In the genomic region with DNA sequence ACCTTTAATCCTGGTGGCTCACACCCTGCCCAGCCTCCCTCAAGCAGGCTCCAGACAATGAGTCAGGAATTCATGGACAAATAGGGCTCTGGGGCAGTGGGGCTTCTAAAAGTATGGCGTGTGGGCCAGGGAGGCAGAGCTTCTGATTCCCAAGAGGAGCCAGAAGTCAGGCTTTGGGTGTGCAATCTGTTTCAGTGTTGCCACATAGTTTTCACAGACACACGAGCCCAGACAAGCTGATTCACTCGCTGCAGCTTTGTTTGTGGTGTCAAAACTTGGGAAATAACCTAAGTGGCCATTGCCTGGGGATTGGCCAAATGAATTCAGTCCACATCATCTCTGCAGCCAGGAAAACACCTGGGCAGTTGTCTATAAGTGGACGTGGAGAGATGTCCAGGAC, we compare ENCODE assay signal across 11 cellular contexts. TPM values are rescaled to one million over a fixed set of nuclear protein-coding genes. Genes with fewer than 3 reads are reported as not detected.
DNase-seq lines count a peak whose midpoint lies in the region; ATAC-seq and TF ChIP-seq lines count a peak whose summit lies in the region.
"Had no signal": no experiment of that assay in that cellular context is flagged by ENCODE, and none has a peak within 500 bp of the region (broad histone marks: within the 10 kb centered on the region; RNA-seq: fewer than 3 reads in every experiment).

No MANE protein-coding gene starts in this region.

- no peak overlapping the region for H3K4me3 Mint-ChIP-seq in activated T-helper 1 cell treated with anti-CD3 and anti-CD28 coated beads, Interleukin-12 subunit alpha, Interleukin-12 subunit beta, Interleukin-2, Interleukin-4 antibody, amounts not matched to agents 30 ng/mL and 10 ng/mL and 1 ng/mL, durations not matched to agents 14 hours and 24 hours and 36 hours
- H3K4me3 Mint-ChIP-seq in stimulated activated effector memory CD8-positive, alpha-beta T cell treated with anti-CD3 and anti-CD28 coated beads, Interleukin-12 subunit alpha, Interleukin-12 subunit beta, amount 100 ng/mL, for 72 hours: no peak overlapping the region
- no peak overlapping the region for H3K4me3 Mint-ChIP-seq in CD8-positive, alpha-beta T cell
- H3K4me3 Mint-ChIP-seq: activated CD4-positive, alpha-beta T cell treated with anti-CD3 and anti-CD28 coated beads, Interleukin-2, amount 10 ng/mL, durations not matched to agents 7 days and 5 days had no signal

- no peaks in the 10 kb centered on the region for H3K27me3 ChIP-seq in right atrium auricular region
- H3K27me3 ChIP-seq in CD8-positive, alpha-beta T cell (ENCODE audit: insufficient read depth, low read length): no peaks in the 10 kb centered on the region
- H3K27me3 ChIP-seq: heart right ventricle had no signal

- no peak overlapping the region for H3K4me3 ChIP-seq in HEK293 (ENCODE audit: low read depth, low read length)
- no peak overlapping the region for H3K4me3 ChIP-seq in right atrium auricular region
- H3K4me3 ChIP-seq in CD8-positive, alpha-beta T cell (ENCODE audit: low read depth, low read length): no peak overlapping the region
- H3K4me3 ChIP-seq: heart right ventricle had no signal

- H3K27ac Mint-ChIP-seq in activated T-helper 1 cell treated with anti-CD3 and anti-CD28 coated beads, Interleukin-12 subunit alpha, Interleukin-12 subunit beta, Interleukin-2, Interleukin-4 antibody, amounts not matched to agents 30 ng/mL and 10 ng/mL and 1 ng/mL, durations not matched to agents 14 hours and 24 hours and 36 hours: peak overlapping the region; percentile 34
- H3K27ac Mint-ChIP-seq in stimulated activated effector memory CD8-positive, alpha-beta T cell treated with anti-CD3 and anti-CD28 coated beads, Interleukin-12 subunit alpha, Interleukin-12 subunit beta, amount 100 ng/mL, for 72 hours: peak overlapping the region; percentile 20
- no peak overlapping the region for H3K27ac Mint-ChIP-seq in CD8-positive, alpha-beta T cell
- H3K27ac Mint-ChIP-seq: activated CD4-positive, alpha-beta T cell treated with anti-CD3 and anti-CD28 coated beads, Interleukin-2, amount 10 ng/mL, durations not matched to agents 7 days and 5 days had no signal

- H3K4me1 Mint-ChIP-seq in activated T-helper 1 cell treated with anti-CD3 and anti-CD28 coated beads, Interleukin-12 subunit alpha, Interleukin-12 subunit beta, Interleukin-2, Interleukin-4 antibody, amounts not matched to agents 30 ng/mL and 10 ng/mL and 1 ng/mL, durations not matched to agents 14 hours and 24 hours and 36 hours (ENCODE audit: low read depth): peaks cover 57% of the 10 kb centered on the region
- H3K4me1 Mint-ChIP-seq in stimulated activated effector memory CD8-positive, alpha-beta T cell treated with anti-CD3 and anti-CD28 coated beads, Interleukin-12 subunit alpha, Interleukin-12 subunit beta, amount 100 ng/mL, for 72 hours: peaks cover 67% of the 10 kb centered on the region
- peaks cover 49% of the 10 kb centered on the region for H3K4me1 Mint-ChIP-seq in CD8-positive, alpha-beta T cell (ENCODE audit: low read depth)

- ATAC-seq in stimulated activated effector memory CD8-positive, alpha-beta T cell treated with anti-CD3 and anti-CD28 coated beads, Interleukin-12 subunit alpha, Interleukin-12 subunit beta, amount 100 ng/mL, for 72 hours: no peak
- ATAC-seq in CD8-positive, alpha-beta T cell: no peak
- no peak for ATAC-seq in GM21447 (IDR thresholded peaks at IDR 0.05; ENCODE audit: unreplicated experiment)

- intact Hi-C loops in activated T-helper 1 cell treated with anti-CD3 and anti-CD28 coated beads, Interleukin-12 subunit alpha, Interleukin-12 subunit beta, Interleukin-2, Interleukin-4 antibody, amounts not matched to agents 30 ng/mL and 10 ng/mL and 1 ng/mL, durations not matched to agents 14 hours and 24 hours and 36 hours (cut with micrococcal nuclease): no loop called here
- intact Hi-C loops in CD8-positive, alpha-beta T cell (cut with DNase I, micrococcal nuclease): no loop called here

- DNase-seq in activated T-helper 1 cell treated with anti-CD3 and anti-CD28 coated beads, Interleukin-12 subunit alpha, Interleukin-12 subunit beta, Interleukin-2, Interleukin-4 antibody, amounts not matched to agents 30 ng/mL and 10 ng/mL and 1 ng/mL, durations not matched to agents 14 hours and 24 hours and 36 hours (ENCODE audit: low spot score): no peak
- DNase-seq in right atrium auricular region (ENCODE audit: low spot score): peak; percentile 90
- no peak for DNase-seq in stimulated activated effector memory CD8-positive, alpha-beta T cell treated with anti-CD3 and anti-CD28 coated beads, Interleukin-12 subunit alpha, Interleukin-12 subunit beta, amount 100 ng/mL, for 72 hours (ENCODE audit: low spot score in 2 of 2)
- no peak for DNase-seq in CD8-positive, alpha-beta T cell
- DNase-seq in activated T-cell treated with anti-CD3 and anti-CD28 coated beads, Interleukin-2, amount 50 U/mL, for 48 hours: no peak
- DNase-seq in NCI-H526 (lab: John Stamatoyannopoulos, UW): no peak
- DNase-seq: activated CD4-positive, alpha-beta T cell treated with anti-CD3 and anti-CD28 coated beads, Interleukin-2, amount 10 ng/mL, durations not matched to agents 7 days and 5 days; heart right ventricle; Kasumi-1 had no signal

- TF ChIP-seq CTCF in HEK293 (tag by site-specific recombination; IDR thresholded peaks at IDR 0.05) (no peak), right atrium auricular region (IDR thresholded peaks at IDR 0.05) (no peak)
- TF ChIP-seq CTCF in CD8-positive, alpha-beta T cell (IDR thresholded peaks at IDR 0.05): no peak

- no peaks in the 10 kb centered on the region for H3K27me3 Mint-ChIP-seq in activated T-helper 1 cell treated with anti-CD3 and anti-CD28 coated beads, Interleukin-12 subunit alpha, Interleukin-12 subunit beta, Interleukin-2, Interleukin-4 antibody, amounts not matched to agents 30 ng/mL and 10 ng/mL and 1 ng/mL, durations not matched to agents 14 hours and 24 hours and 36 hours (ENCODE audit: insufficient read depth)
- H3K27me3 Mint-ChIP-seq in CD8-positive, alpha-beta T cell (ENCODE audit: low read depth): no peaks in the 10 kb centered on the region
- H3K27me3 Mint-ChIP-seq: activated CD4-positive, alpha-beta T cell treated with anti-CD3 and anti-CD28 coated beads, Interleukin-2, amount 10 ng/mL, durations not matched to agents 7 days and 5 days had no signal

- no peaks in the 10 kb centered on the region for H3K9me3 ChIP-seq in HEK293 (ENCODE audit: control insufficient read depth, insufficient read depth, low read depth, low read length)
- H3K9me3 ChIP-seq in right atrium auricular region: no peaks in the 10 kb centered on the region
- no peaks in the 10 kb centered on the region for H3K9me3 ChIP-seq in CD8-positive, alpha-beta T cell (ENCODE audit: low read length)
- H3K9me3 ChIP-seq: heart right ventricle had no signal

- H3K9me3 Mint-ChIP-seq in activated T-helper 1 cell treated with anti-CD3 and anti-CD28 coated beads, Interleukin-12 subunit alpha, Interleukin-12 subunit beta, Interleukin-2, Interleukin-4 antibody, amounts not matched to agents 30 ng/mL and 10 ng/mL and 1 ng/mL, durations not matched to agents 14 hours and 24 hours and 36 hours: no peaks in the 10 kb centered on the region
- H3K9me3 Mint-ChIP-seq in stimulated activated effector memory CD8-positive, alpha-beta T cell treated with anti-CD3 and anti-CD28 coated beads, Interleukin-12 subunit alpha, Interleukin-12 subunit beta, amount 100 ng/mL, for 72 hours: no peaks in the 10 kb centered on the region
- no peaks in the 10 kb centered on the region for H3K9me3 Mint-ChIP-seq in CD8-positive, alpha-beta T cell
- H3K9me3 Mint-ChIP-seq: activated CD4-positive, alpha-beta T cell treated with anti-CD3 and anti-CD28 coated beads, Interleukin-2, amount 10 ng/mL, durations not matched to agents 7 days and 5 days had no signal

- CTCF ChIA-PET in HEK293 (lab: Yijun Ruan, JAX): interaction anchor here (0.6 to 1.2 kb wide), 5 partner anchors 8 to 326 kb away, joined by 3 to 9 read pairs (median 3); a partner anchor contains a TSS
- CTCF ChIA-PET in CD8-positive, alpha-beta T cell (lab: Charles Lee): interaction anchor here (0.7 kb wide), 1 partner anchor 22 kb away, joined by 3 read pairs; no protein-coding TSS in a partner anchor

- H3K27ac ChIP-seq in HEK293 (ENCODE audit: extremely low read depth, low read depth, low read length) (no peak overlapping the region), right atrium auricular region (peak overlapping the region; percentile 8 to 67)
- no peak overlapping the region for H3K27ac ChIP-seq in CD8-positive, alpha-beta T cell (ENCODE audit: low read depth, low read length)

- H3K4me1 ChIP-seq in HEK293 (ENCODE audit: control insufficient read depth, insufficient read depth, low read length): no peaks in the 10 kb centered on the region
- H3K4me1 ChIP-seq in right atrium auricular region: peaks cover 0 to 59% of the 10 kb centered on the region in 2 donors
- peaks cover 31% of the 10 kb centered on the region for H3K4me1 ChIP-seq in CD8-positive, alpha-beta T cell (ENCODE audit: insufficient read depth, low read length)

- POLR2A ChIA-PET in HEK293 (lab: Yijun Ruan, JAX): interaction anchor here (1.8 kb wide), 1 partner anchor 9 kb away, joined by 9 read pairs; a partner anchor contains a TSS
- POLR2A ChIA-PET in CD8-positive, alpha-beta T cell (lab: Charles Lee): interaction anchor here (1.6 kb wide), 1 partner anchor 10 kb away, joined by 4 read pairs; a partner anchor contains a TSS

- H3K36me3 ChIP-seq in HEK293 (ENCODE audit: control insufficient read depth in 2 of 2, insufficient read depth in 1 of 2, low read length in 2 of 2) (peaks cover 3 to 78% of the 10 kb centered on the region in 2 experiments; a peak in 2 of 3 replicates), right atrium auricular region (peaks cover 33% of the 10 kb centered on the region)
- peaks cover 21% of the 10 kb centered on the region for H3K36me3 ChIP-seq in CD8-positive, alpha-beta T cell (ENCODE audit: insufficient read depth, low read length)

- peaks cover 37% of the 10 kb centered on the region for H3K36me3 Mint-ChIP-seq in activated T-helper 1 cell treated with anti-CD3 and anti-CD28 coated beads, Interleukin-12 subunit alpha, Interleukin-12 subunit beta, Interleukin-2, Interleukin-4 antibody, amounts not matched to agents 30 ng/mL and 10 ng/mL and 1 ng/mL, durations not matched to agents 14 hours and 24 hours and 36 hours (ENCODE audit: low read depth)
- peaks cover 73% of the 10 kb centered on the region for H3K36me3 Mint-ChIP-seq in stimulated activated effector memory CD8-positive, alpha-beta T cell treated with anti-CD3 and anti-CD28 coated beads, Interleukin-12 subunit alpha, Interleukin-12 subunit beta, amount 100 ng/mL, for 72 hours
- H3K36me3 Mint-ChIP-seq in CD8-positive, alpha-beta T cell: peaks cover 46% of the 10 kb centered on the region

RNA-seq across cellular contexts. Expression of a gene that starts 9.2 kb away (rescaled TPM):
- total RNA-seq in activated T-helper 1 cell treated with anti-CD3 and anti-CD28 coated beads, Interleukin-12 subunit alpha, Interleukin-12 subunit beta, Interleukin-2, Interleukin-4 antibody, amounts not matched to agents 30 ng/mL and 10 ng/mL and 1 ng/mL, durations not matched to agents 14 hours and 24 hours and 36 hours: 30.7 and 33.4 TPM in 2 replicates
- 10 to 100 TPM; 26.1 to 30.7 TPM for total RNA-seq in right atrium auricular region
- 10 to 100 TPM; 19.0 to 20.8 TPM for total RNA-seq in CD8-positive, alpha-beta T cell

RNA-seq across cellular contexts. Expression of a gene that starts 31.4 kb away (rescaled TPM):
- 166 and 170 TPM in 2 replicates for total RNA-seq in activated T-helper 1 cell treated with anti-CD3 and anti-CD28 coated beads, Interleukin-12 subunit alpha, Interleukin-12 subunit beta, Interleukin-2, Interleukin-4 antibody, amounts not matched to agents 30 ng/mL and 10 ng/mL and 1 ng/mL, durations not matched to agents 14 hours and 24 hours and 36 hours
- total RNA-seq in right atrium auricular region: 10 to 100 TPM; 61.2 to 70.2 TPM
- 100 to 1,000 TPM; 108 to 112 TPM for total RNA-seq in CD8-positive, alpha-beta T cell

RNA-seq across cellular contexts. Expression of a gene that starts 46.3 kb away (rescaled TPM):
- total RNA-seq in activated T-helper 1 cell treated with anti-CD3 and anti-CD28 coated beads, Interleukin-12 subunit alpha, Interleukin-12 subunit beta, Interleukin-2, Interleukin-4 antibody, amounts not matched to agents 30 ng/mL and 10 ng/mL and 1 ng/mL, durations not matched to agents 14 hours and 24 hours and 36 hours: 52.3 and 55.2 TPM in 2 replicates
- 100 to 1,000 TPM in 1 of 2 donors, 10 to 100 TPM in 1; 61.3 to 102 TPM for total RNA-seq in right atrium auricular region
- 10 to 100 TPM; 37.2 to 37.6 TPM for total RNA-seq in CD8-positive, alpha-beta T cell

Comparison
In these comparisons a context has a peak if more than half of its experiments do, and no peak if none do; other contexts are left out.
1. H3K27ac ChIP-seq: peak in right atrium auricular region (2 of 2); none in HEK293 (single experiment) and CD8-positive, alpha-beta T cell (single experiment).